ENCODE assay signal across 1 cellular context in the genomic region with DNA sequence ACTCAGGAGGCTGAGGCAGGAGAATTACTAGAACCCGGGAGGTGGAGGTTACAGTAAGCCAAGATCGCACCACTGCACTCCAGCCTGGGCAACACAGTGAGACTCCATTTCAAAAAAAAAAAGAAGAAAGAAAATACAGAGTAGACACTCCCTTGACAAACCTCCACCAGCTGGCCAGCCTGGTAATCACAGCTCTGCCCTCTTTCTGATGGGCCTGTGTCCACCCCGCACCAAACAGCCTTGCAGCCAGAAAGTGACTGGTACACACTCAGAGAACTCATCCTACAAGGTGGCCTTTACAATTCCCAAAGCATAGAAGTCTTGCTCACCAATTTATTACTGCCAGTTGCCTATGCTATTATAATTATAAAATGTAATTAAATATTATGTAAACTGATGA.
TF ChIP-seq lines count a peak whose summit lies in the region.

No MANE protein-coding gene starts in this region.

TF ChIP-seq in HepG2, 621 proteins besides CTCF, POLR2A, EP300 and RAD21:
- TF ChIP-seq, protein P1, sequence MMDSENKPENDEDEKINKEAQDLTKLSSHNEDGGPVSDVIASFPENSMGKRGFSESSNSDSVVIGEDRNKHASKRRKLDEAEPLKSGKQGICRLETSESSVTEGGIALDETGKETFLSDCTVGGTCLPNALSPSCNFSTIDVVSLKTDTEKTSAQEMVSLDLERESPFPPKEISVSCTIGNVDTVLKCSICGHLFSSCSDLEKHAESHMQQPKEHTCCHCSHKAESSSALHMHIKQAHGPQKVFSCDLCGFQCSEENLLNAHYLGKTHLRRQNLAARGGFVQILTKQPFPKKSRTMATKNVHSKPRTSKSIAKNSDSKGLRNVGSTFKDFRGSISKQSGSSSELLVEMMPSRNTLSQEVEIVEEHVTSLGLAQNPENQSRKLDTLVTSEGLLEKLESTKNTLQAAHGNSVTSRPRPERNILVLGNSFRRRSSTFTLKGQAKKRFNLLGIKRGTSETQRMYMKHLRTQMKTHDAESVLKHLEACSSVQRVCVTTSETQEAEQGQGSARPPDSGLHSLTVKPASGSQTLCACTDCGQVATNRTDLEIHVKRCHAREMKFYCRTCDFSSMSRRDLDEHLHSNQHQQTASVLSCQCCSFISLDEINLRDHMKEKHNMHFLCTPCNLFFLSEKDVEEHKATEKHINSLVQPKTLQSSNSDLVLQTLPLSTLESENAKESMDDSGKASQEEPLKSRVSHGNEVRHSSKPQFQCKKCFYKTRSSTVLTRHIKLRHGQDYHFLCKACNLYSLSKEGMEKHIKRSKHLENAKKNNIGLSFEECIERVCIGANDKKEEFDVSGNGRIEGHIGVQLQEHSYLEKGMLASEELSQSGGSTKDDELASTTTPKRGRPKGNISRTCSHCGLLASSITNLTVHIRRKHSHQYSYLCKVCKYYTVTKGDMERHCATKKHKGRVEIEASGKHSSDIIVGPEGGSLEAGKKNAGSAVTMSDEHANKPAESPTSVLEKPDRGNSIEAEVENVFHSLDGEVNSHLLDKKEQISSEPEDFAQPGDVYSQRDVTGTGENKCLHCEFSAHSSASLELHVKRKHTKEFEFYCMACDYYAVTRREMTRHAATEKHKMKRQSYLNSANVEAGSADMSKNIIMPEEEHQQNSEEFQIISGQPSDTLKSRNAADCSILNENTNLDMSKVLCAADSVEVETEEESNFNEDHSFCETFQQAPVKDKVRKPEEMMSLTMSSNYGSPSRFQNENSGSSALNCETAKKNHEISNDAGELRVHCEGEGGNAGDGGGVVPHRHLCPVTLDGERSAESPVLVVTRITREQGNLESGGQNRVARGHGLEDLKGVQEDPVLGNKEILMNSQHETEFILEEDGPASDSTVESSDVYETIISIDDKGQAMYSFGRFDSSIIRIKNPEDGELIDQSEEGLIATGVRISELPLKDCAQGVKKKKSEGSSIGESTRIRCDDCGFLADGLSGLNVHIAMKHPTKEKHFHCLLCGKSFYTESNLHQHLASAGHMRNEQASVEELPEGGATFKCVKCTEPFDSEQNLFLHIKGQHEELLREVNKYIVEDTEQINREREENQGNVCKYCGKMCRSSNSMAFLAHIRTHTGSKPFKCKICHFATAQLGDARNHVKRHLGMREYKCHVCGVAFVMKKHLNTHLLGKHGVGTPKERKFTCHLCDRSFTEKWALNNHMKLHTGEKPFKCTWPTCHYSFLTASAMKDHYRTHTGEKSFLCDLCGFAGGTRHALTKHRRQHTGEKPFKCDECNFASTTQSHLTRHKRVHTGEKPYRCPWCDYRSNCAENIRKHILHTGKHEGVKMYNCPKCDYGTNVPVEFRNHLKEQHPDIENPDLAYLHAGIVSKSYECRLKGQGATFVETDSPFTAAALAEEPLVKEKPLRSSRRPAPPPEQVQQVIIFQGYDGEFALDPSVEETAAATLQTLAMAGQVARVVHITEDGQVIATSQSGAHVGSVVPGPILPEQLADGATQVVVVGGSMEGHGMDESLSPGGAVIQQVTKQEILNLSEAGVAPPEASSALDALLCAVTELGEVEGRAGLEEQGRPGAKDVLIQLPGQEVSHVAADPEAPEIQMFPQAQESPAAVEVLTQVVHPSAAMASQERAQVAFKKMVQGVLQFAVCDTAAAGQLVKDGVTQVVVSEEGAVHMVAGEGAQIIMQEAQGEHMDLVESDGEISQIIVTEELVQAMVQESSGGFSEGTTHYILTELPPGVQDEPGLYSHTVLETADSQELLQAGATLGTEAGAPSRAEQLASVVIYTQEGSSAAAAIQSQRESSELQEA (CRISPR knock-in tag; IDR thresholded peaks at IDR 0.05; ENCODE audit: not compliant biosample characterization): no peak
- 0 out of 2 replicates have a peak, but pooled peaks have one; percentile 28 for TF ChIP-seq ZNF121 (CRISPR knock-in tag; IDR thresholded peaks at IDR 0.05)
TF ChIP-seq in HepG2: peak in this region for 1.
